Comparison of ENCODE assay signal across 8 cellular contexts in the genomic region with DNA sequence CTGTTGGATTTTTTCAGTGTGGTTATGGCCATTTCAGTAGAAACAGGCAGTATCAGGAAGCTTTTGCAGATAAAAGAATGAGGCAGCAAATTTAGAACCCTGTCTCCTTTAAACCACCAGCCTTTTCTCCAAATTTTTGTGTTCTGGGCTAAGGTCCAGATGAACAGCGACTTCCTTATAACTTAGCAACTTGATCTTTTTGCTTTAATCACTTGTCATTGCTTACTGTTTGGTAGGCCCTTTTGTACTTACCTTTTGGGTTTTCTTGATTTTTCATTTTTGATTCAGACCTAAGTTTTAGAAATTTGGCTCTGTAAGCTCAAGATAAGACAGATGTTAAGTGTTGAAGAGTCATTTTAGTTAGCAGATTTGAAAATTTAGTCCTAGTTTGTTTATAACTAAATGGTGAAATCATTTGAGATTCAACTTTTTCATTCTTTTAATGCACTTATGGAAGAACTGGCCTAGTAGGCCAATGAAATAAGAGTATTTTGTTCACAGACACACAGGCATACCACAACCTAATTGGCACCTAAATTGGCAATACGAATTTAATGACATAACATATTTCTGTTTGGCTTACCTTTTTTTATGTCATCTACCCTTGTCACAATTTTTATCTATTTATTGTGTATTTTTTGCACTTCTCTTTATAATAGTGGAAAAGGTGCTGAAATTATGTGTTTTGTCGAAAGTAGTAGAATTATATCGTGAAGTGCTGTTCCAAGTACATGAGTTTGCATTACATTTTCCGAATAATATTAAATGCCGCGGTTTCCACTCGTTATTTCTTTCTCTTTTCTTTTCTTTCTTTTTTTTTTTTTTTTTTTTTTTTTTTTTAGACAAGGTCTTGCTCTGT. TPM values are rescaled to one million over a fixed set of nuclear protein-coding genes. Genes with fewer than 3 reads are reported as not detected.
DNase-seq lines count a peak whose midpoint lies in the region; ATAC-seq, FAIRE-seq and TF ChIP-seq lines count a peak whose summit lies in the region.

No MANE protein-coding gene starts in this region.

- CTCF ChIA-PET in K562 (lab: Yijun Ruan, JAX; ENCODE audit: low intra/inter-chr PET ratio), result interaction anchor here (0.6 kb wide), 2 partner anchors 184 to 444 kb away, joined by 3 to 6 read pairs; no protein-coding TSS in a partner anchor

- no peaks in the 10 kb centered on the region for H3K27me3 ChIP-seq in BLaER1
- H3K27me3 ChIP-seq in K562 (ENCODE audit: control insufficient read depth in 2 of 2, insufficient read depth in 2 of 2, low read length in 2 of 2), result no peaks in the 10 kb centered on the region
- H3K27me3 ChIP-seq in muscle layer of duodenum (ENCODE audit: low read depth, low read length), result no peaks in the 10 kb centered on the region

- POLR2A ChIA-PET in K562 (lab: Yijun Ruan, JAX), result interaction anchor here (0.6 to 5.9 kb wide), 12 partner anchors 10 to 1110 kb away, joined by 3 to 46 read pairs (median 4); a partner anchor contains a TSS

- FAIRE-seq in K562 (lab: Jason Lieb, UNC), result peak; percentile 74

- no peak for DNase-seq in Jurkat, Clone E6-1 (ENCODE audit: low read depth, low spot score)
- peak in 2 of 4 experiments; percentile 53 to 70 for DNase-seq in K562 (ENCODE audit: extremely low read depth in 1 of 4, low spot score in 3 of 4)
- DNase-seq in stimulated activated CD4-positive, alpha-beta T cell treated with anti-CD3 and anti-CD28 coated beads, Interleukin-4, amount 100 ng/mL, for 1 hour, result no peak

- H3K36me3 ChIP-seq in BLaER1, result peaks cover 14% of the 10 kb centered on the region; the same call in 1 of the 2 replicates
- H3K36me3 ChIP-seq in K562 (ENCODE audit: control insufficient read depth, insufficient read depth, low read length), result peaks cover 14% of the 10 kb centered on the region; the same call in 1 of the 3 replicates
- peaks cover 0 to 3% of the 10 kb centered on the region in 2 donors for H3K36me3 ChIP-seq in muscle layer of duodenum (ENCODE audit: control insufficient read depth in 1 of 2, insufficient read depth in 2 of 2, low read length in 2 of 2)

- TF ChIP-seq EP300 in K562 (IDR thresholded peaks at IDR 0.05; ENCODE audit: low read length), result no peak

- peaks cover 59% of the 10 kb centered on the region for H4K20me1 ChIP-seq in BLaER1
- peaks cover 9% of the 10 kb centered on the region for H4K20me1 ChIP-seq in K562 (replicated peaks; ENCODE audit: control insufficient read depth, insufficient read depth, low read length)

- no peak overlapping the region for H2AFZ ChIP-seq in K562 (ENCODE audit: low read depth, low read length)

- no peak for TF ChIP-seq RAD21 in K562 (CRISPR knock-in tag; conservative IDR thresholded peaks at IDR 0.05 in 1 of 2, IDR thresholded peaks at IDR 0.05 in 1 of 2)

- TF ChIP-seq POLR2A in K562 (conservative IDR thresholded peaks at IDR 0.05), result no peak

- H3K9ac ChIP-seq in BLaER1 (peak overlapping the region; percentile 91), K562 (ENCODE audit: insufficient read depth in 1 of 2, low read depth in 2 of 2, low read length in 2 of 2) (peak overlapping the region in 1 of 2 experiments; percentile 84; a peak in 2 of 4 replicates)

- peak; percentile 31 for ATAC-seq in K562
- ATAC-seq in HG03196 (IDR thresholded peaks at IDR 0.05; ENCODE audit: unreplicated experiment), result no peak
- ATAC-seq in GM18511 (IDR thresholded peaks at IDR 0.05; ENCODE audit: unreplicated experiment), result no peak
- ATAC-seq in GM21360 (IDR thresholded peaks at IDR 0.05; ENCODE audit: unreplicated experiment), result no peak

- peak overlapping the region; percentile 56; the same call in 1 of the 2 replicates for H3K27ac ChIP-seq in BLaER1
- H3K27ac ChIP-seq in K562 (ENCODE audit: extremely low read depth, low read depth, low read length), result peak overlapping the region; percentile 94
- H3K27ac ChIP-seq in muscle layer of duodenum (ENCODE audit: low read length), result peak overlapping the region; percentile 86

- peaks cover 68% of the 10 kb centered on the region for H3K79me2 ChIP-seq in K562 (ENCODE audit: control insufficient read depth, insufficient read depth, low read length)

- peak overlapping the region; percentile 92 for H3K4me2 ChIP-seq in BLaER1
- H3K4me2 ChIP-seq in K562 (ENCODE audit: insufficient read depth, low read length), result peak overlapping the region; percentile 96

- H3K4me3 ChIP-seq in BLaER1 (peak overlapping the region; percentile 85), K562 (peak overlapping the region; percentile 94), muscle layer of duodenum (ENCODE audit: low read depth in 1 of 2, low read length in 2 of 2) (peak overlapping the region; percentile 74 to 97)
- peak overlapping the region; percentile 89 for H3K4me3 ChIP-seq in Jurkat, Clone E6-1 (ENCODE audit: low read length)

- in situ Hi-C loops in K562 (cut with MboI), result no loop called here

- H3K9me1 ChIP-seq in K562 (ENCODE audit: control insufficient read depth, insufficient read depth, low read length), result no peaks in the 10 kb centered on the region

- 21% methylated on average over 7 of the region's 8 CpGs for WGBS in K562 (ENCODE audit: insufficient coverage, low coverage, missing lambda C conversion rate)

- no TSS peak for BruUV-seq in K562 (replicated peaks; lab: Mats Ljungman, UMichigan)

- intact Hi-C loops in K562 (cut with micrococcal nuclease), result loop anchor here (5.0 kb wide), 1 partner anchor 54 kb away; no protein-coding TSS in a partner anchor

- H3K9me3 ChIP-seq in BLaER1, result no peaks in the 10 kb centered on the region
- no peaks in the 10 kb centered on the region for H3K9me3 ChIP-seq in K562 (replicated peaks; ENCODE audit: control insufficient read depth, insufficient read depth, low read depth, low read length)
- H3K9me3 ChIP-seq in muscle layer of duodenum (ENCODE audit: control insufficient read depth in 1 of 2, low read length in 2 of 2), result no peaks in the 10 kb centered on the region

- no peak for TF ChIP-seq CTCF in K562 (IDR thresholded peaks at IDR 0.05 in 2 of 3, conservative IDR thresholded peaks at IDR 0.05 in 1 of 3; ENCODE audit: insufficient read depth in 2 of 3, low read depth in 1 of 3, low read length in 3 of 3)

- H3K4me1 ChIP-seq in BLaER1, result peaks cover 49% of the 10 kb centered on the region
- H3K4me1 ChIP-seq in K562 (replicated peaks in 1 of 2; ENCODE audit: control insufficient read depth in 2 of 2, insufficient read depth in 2 of 2, low read length in 2 of 2), result peaks cover 26 to 40% of the 10 kb centered on the region in 2 experiments
- peaks cover 13 to 34% of the 10 kb centered on the region in 2 donors for H3K4me1 ChIP-seq in muscle layer of duodenum (ENCODE audit: control insufficient read depth in 1 of 2, insufficient read depth in 2 of 2, low read length in 2 of 2)

TF ChIP-seq in K562, 482 proteins besides CTCF, POLR2A, EP300 and RAD21 (continues in another document):
- TF ChIP-seq DDX20 (tag; IDR thresholded peaks at IDR 0.05; ENCODE audit: low read depth) (no peak), SMARCE1 (IDR thresholded peaks at IDR 0.05) (peak; percentile 50), HNRNPK (IDR thresholded peaks at IDR 0.05; ENCODE audit: low read depth, low read length, poor library complexity, severe bottlenecking) (no peak), MAFF (IDR thresholded peaks at IDR 0.05; ENCODE audit: low read length) (peak; percentile 83), GTF2F1 (IDR thresholded peaks at IDR 0.05; ENCODE audit: low read depth, low read length) (no peak), SMAD1 (IDR thresholded peaks at IDR 0.05; ENCODE audit: low read depth, low read length, partially characterized antibody) (no peak), GABPB2 (CRISPR knock-in tag; conservative IDR thresholded peaks at IDR 0.05) (no peak), GTF2E2 (tag; IDR thresholded peaks at IDR 0.05) (no peak)

RNA-seq across cellular contexts. Expression of a gene that starts 2.1 kb away (rescaled TPM):
- polyA plus RNA-seq in Jurkat, Clone E6-1 (2012; ENCODE audit: insufficient read depth, insufficient read length), result 143 TPM
- 98.9 and 173 TPM in 2 replicates for total RNA-seq in K562 (2011; cell fraction: chromatin; rRNA removed; ENCODE audit: low replicate concordance)
- 135 and 137 TPM in 2 replicates for total RNA-seq in K562 (2011; cell fraction: nucleolus; rRNA removed)
- 196 and 286 TPM in 2 replicates for total RNA-seq in K562 (2011; cell fraction: nucleoplasm; rRNA removed)
- total RNA-seq in K562 (2014; rRNA removed) (45.0 and 52.4 TPM in 2 replicates), K562 (2014; rRNA removed; fragmentation: Illumina TruSeq; extraction: Trizol) (93.5 and 103 TPM in 2 replicates), K562 (2015; rRNA removed; fragmentation: Illumina TruSeq; extraction: Trizol) (90.1 and 94.9 TPM in 2 replicates), K562 (2021) (124 TPM in 2 replicates)
- polyA plus RNA-seq in K562 (2011; rRNA removed) (101 and 127 TPM in 2 replicates), K562 (2014; fragmentation: Illumina TruSeq; extraction: Trizol) (142 and 169 TPM in 2 replicates), K562 (2014; fragmentation: Nextera tagmentation; extraction: Ambion mirVana) (10 to 100 TPM; 41.6 to 44.3 TPM), K562 (2014; rRNA removed) (86.9 and 93.3 TPM in 2 replicates)
- 93.3 and 96.3 TPM in 2 replicates for polyA plus RNA-seq in K562 (2011; cell fraction: cytosol; rRNA removed)
- polyA plus RNA-seq in K562 (2011; cell fraction: nucleus; rRNA removed), result 24.6 and 38.7 TPM in 2 replicates
- 106 and 280 TPM in 2 replicates for polyA plus RNA-seq in K562 (2012)
- polyA minus RNA-seq in K562 (2011; rRNA and poly(A)+ RNA removed), result 152 and 166 TPM in 2 replicates
- polyA minus RNA-seq in K562 (2011; cell fraction: cytosol; rRNA and poly(A)+ RNA removed), result 76.1 and 86.1 TPM in 2 replicates
- polyA minus RNA-seq in K562 (2011; cell fraction: nucleus; rRNA and poly(A)+ RNA removed), result 13.7 and 24.4 TPM in 2 replicates

RNA-seq across cellular contexts. Expression of a gene that starts 12.2 kb away (rescaled TPM):
- polyA plus RNA-seq in Jurkat, Clone E6-1 (2012; ENCODE audit: insufficient read depth, insufficient read length), result 20.6 TPM
- total RNA-seq in K562 (2011; cell fraction: chromatin; rRNA removed; ENCODE audit: low replicate concordance), result 24.6 and 32.2 TPM in 2 replicates
- total RNA-seq in K562 (2011; cell fraction: nucleolus; rRNA removed), result 11.0 and 12.6 TPM in 2 replicates
- 17.3 and 26.3 TPM in 2 replicates for total RNA-seq in K562 (2011; cell fraction: nucleoplasm; rRNA removed)
- total RNA-seq in K562 (2014; rRNA removed), result 13.8 and 18.2 TPM in 2 replicates
- 34.0 and 42.0 TPM in 2 replicates for total RNA-seq in K562 (2014; rRNA removed; fragmentation: Illumina TruSeq; extraction: Trizol)
- total RNA-seq in K562 (2015; rRNA removed; fragmentation: Illumina TruSeq; extraction: Trizol), result 21.3 and 22.4 TPM in 2 replicates
- total RNA-seq in K562 (2021), result 39.8 and 41.4 TPM in 2 replicates
- 22.9 and 34.5 TPM in 2 replicates for polyA plus RNA-seq in K562 (2011; rRNA removed)
- 18.1 and 18.7 TPM in 2 replicates for polyA plus RNA-seq in K562 (2011; cell fraction: cytosol; rRNA removed)
- polyA plus RNA-seq in K562 (2011; cell fraction: nucleus; rRNA removed), result 8.4 and 12.2 TPM in 2 replicates
- 13.8 and 15.5 TPM in 2 replicates for polyA plus RNA-seq in K562 (2012)
- 23.9 and 24.3 TPM in 2 replicates for polyA plus RNA-seq in K562 (2014; fragmentation: Illumina TruSeq; extraction: Trizol)
- polyA plus RNA-seq in K562 (2014; fragmentation: Nextera tagmentation; extraction: Ambion mirVana), result 10 to 100 TPM; 23.5 to 34.2 TPM
- 22.2 and 22.5 TPM in 2 replicates for polyA plus RNA-seq in K562 (2014; rRNA removed)
- 36.5 and 40.6 TPM in 2 replicates for polyA minus RNA-seq in K562 (2011; rRNA and poly(A)+ RNA removed)
- polyA minus RNA-seq in K562 (2011; cell fraction: cytosol; rRNA and poly(A)+ RNA removed), result 17.2 and 19.7 TPM in 2 replicates
- polyA minus RNA-seq in K562 (2011; cell fraction: nucleus; rRNA and poly(A)+ RNA removed), result 4.3 and 8.0 TPM in 2 replicates
